8 cellular contexts compared by ENCODE assay signal in genomic region chr9:137222190-137223077, GRCh38. TPM values are rescaled to one million over a fixed set of nuclear protein-coding genes. Genes with fewer than 3 reads are reported as not detected.
A peak's percentile ranks its signal among the peaks of the same experiment; 100 is the strongest.
DNase-seq lines count a peak whose midpoint lies in the region; ATAC-seq and TF ChIP-seq lines count a peak whose summit lies in the region.

RNF208 (minus strand) TSS chr9:137222240; CDS start chr9:137221212, 1,028 bp downstream.

- H3K27ac Mint-ChIP-seq in WTC11 (no peak within 1 kb of the TSS), glutamatergic neuron (ENCODE audit: unreplicated experiment) (peak within 1 kb of the TSS; percentile 17)

- H3K36me3 Mint-ChIP-seq in WTC11 (no peaks in the 10 kb centered on the region), glutamatergic neuron (ENCODE audit: unreplicated experiment) (no peaks in the 10 kb centered on the region)

- H3K27me3 Mint-ChIP-seq in WTC11 (ENCODE audit: low read depth) (no peaks in the 10 kb centered on the region), glutamatergic neuron (ENCODE audit: unreplicated experiment) (peaks cover 4% of the 10 kb centered on the region)

- H3K4me1 ChIP-seq in psoas muscle, result peaks cover 11% of the 10 kb centered on the region

- intact Hi-C loops in psoas muscle (cut with DNase I), result loop anchor here in 1 of 2 donors (2.0 kb wide), 1 partner anchor 34 kb away; the partner anchor contains the start of genes ANAPC2 and SSNA1

- H3K4me3 Mint-ChIP-seq in WTC11 (peak within 1 kb of the TSS; percentile 77), glutamatergic neuron (ENCODE audit: unreplicated experiment) (peak within 1 kb of the TSS; percentile 88)

- H3K27ac ChIP-seq in psoas muscle, result peak within 1 kb of the TSS; percentile 83

- ATAC-seq in HG02678 (IDR thresholded peaks at IDR 0.05; ENCODE audit: unreplicated experiment) (peak; percentile 3), WTC11 (peak; percentile 0), psoas muscle (peak; percentile 12 to 45 (median 32)), HG03139 (IDR thresholded peaks at IDR 0.05; ENCODE audit: unreplicated experiment) (no peak)

- POLR2A ChIA-PET in WTC11 (lab: Charles Lee), result interaction anchor here (0.7 to 2.8 kb wide), 8 partner anchors 11 to 193 kb away, joined by 3 to 12 read pairs (median 4); partner anchors contain the start of genes MAN1B1 and TPRN

- H3K9me3 Mint-ChIP-seq in WTC11 (no peaks in the 10 kb centered on the region), glutamatergic neuron (ENCODE audit: unreplicated experiment) (peaks cover 6% of the 10 kb centered on the region)

- no peaks in the 10 kb centered on the region for H3K9me3 ChIP-seq in psoas muscle

- H3K36me3 ChIP-seq in psoas muscle (ENCODE audit: insufficient read depth in 1 of 2, low read depth in 1 of 2), result no peaks in the 10 kb centered on the region

- peak; percentile 76 for DNase-seq in DMS53 (lab: John Stamatoyannopoulos, UW)
- DNase-seq in WTC11 (ENCODE audit: low spot score), result peak; percentile 58
- peak; percentile 57 for DNase-seq in glutamatergic neuron
- DNase-seq in psoas muscle, result no peak
- no peak for DNase-seq in NCI-H128 (lab: John Stamatoyannopoulos, UW; ENCODE audit: unreplicated experiment)
- no peak for DNase-seq in SIG-M5 treated with dmso at 0.1 percent for 504 hours (lab: John Stamatoyannopoulos, UW; ENCODE audit: unreplicated experiment)

- H3K4me3 ChIP-seq in psoas muscle, result peak within 1 kb of the TSS; percentile 76

- CTCF ChIA-PET in WTC11 (lab: Charles Lee), result interaction anchor here (0.5 to 8.9 kb wide), 32 partner anchors 9 to 497 kb away, joined by 3 to 143 read pairs (median 4); partner anchors contain the start of genes EXD3, GRIN1, NOXA1 and NPDC1

- H3K4me1 Mint-ChIP-seq in WTC11, result peaks cover under 1% of the 10 kb centered on the region
- H3K4me1 Mint-ChIP-seq in glutamatergic neuron (ENCODE audit: low read depth, unreplicated experiment), result peaks cover 3% of the 10 kb centered on the region

- peaks cover 0 to 6% (median 0%) of the 10 kb centered on the region in 3 donors for H3K27me3 ChIP-seq in psoas muscle (ENCODE audit: insufficient read depth in 3 of 3, low read length in 2 of 3)

- TF ChIP-seq CTCF in WTC11 (IDR thresholded peaks at IDR 0.05) (no peak), glutamatergic neuron (IDR thresholded peaks at IDR 0.05; ENCODE audit: partially characterized antibody, unreplicated experiment) (no peak), psoas muscle (IDR thresholded peaks at IDR 0.05) (no peak)

- WGBS in psoas muscle, 3 donors, result 4 to 6% (median 5%) methylated on average over 33 to 88 of the region's 88 CpGs

TF ChIP-seq in WTC11, 78 proteins besides CTCF, POLR2A, EP300 and RAD21:
- TF ChIP-seq MAX (CRISPR knock-in tag; IDR thresholded peaks at IDR 0.05) (0 out of 2 replicates have a peak, but pooled peaks have one; percentile 11), ZNF317 (CRISPR knock-in tag; IDR thresholded peaks at IDR 0.05; ENCODE audit: borderline replicate concordance, low read depth) (no peak)
TF ChIP-seq in WTC11: peak in this region for 1.

RNA-seq across cellular contexts. Expression of gene RNF208, which starts in this region (rescaled TPM):
- 13.3 to 14.8 TPM (median 14.3 TPM) in 3 replicates for total RNA-seq in WTC11 (2021)
- 24.8 TPM for total RNA-seq in glutamatergic neuron (ENCODE audit: unreplicated experiment)
- 10 to 100 TPM in 1 of 4 donors, 1 to 10 TPM in 3; 4.8 to 12.8 (median 8.1) TPM for total RNA-seq in psoas muscle
- 1 to 10 TPM; 5.9 to 6.4 (median 6.1) TPM for polyA plus RNA-seq in psoas muscle

Comparison
In these comparisons a context has a peak if more than half of its experiments do, and no peak if none do; other contexts are left out.
1. DNase-seq: peak in DMS53 (single experiment), WTC11 (single experiment) and glutamatergic neuron (single experiment); none in psoas muscle (0 of 2), NCI-H128 (single experiment) and SIG-M5 treated with dmso at 0.1 percent for 504 hours (single experiment).